Comparison of ENCODE assay signal across 9 cellular contexts in the genomic region with DNA sequence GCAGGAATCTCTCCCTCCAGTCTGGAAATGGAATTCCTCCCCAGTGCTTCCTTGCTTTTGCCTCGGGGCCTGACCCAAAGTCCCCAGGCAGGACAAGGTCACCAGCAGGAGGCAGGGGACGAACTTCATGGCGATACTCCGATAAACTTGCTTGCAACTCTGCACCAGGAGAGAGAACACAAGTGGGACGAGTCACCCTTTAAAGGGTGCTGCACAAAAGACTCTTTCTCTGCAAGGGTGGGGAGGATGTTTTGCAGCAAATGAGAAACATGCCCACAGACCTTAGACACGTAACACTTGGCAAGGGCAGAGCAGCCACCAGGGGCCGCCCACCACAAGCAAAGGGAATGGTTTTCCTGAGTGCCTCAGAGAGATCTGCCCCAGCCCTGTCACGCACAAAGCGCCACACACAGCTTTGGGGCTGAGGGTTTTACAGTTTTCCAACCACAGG. TPM values are rescaled to one million over a fixed set of nuclear protein-coding genes. Genes with fewer than 3 reads are reported as not detected.
DNase-seq lines count a peak whose midpoint lies in the region; ATAC-seq and TF ChIP-seq lines count a peak whose summit lies in the region.
"Had no signal": no experiment of that assay in that cellular context is flagged by ENCODE, and none has a peak within 500 bp of the region (broad histone marks: within the 10 kb centered on the region; RNA-seq: fewer than 3 reads in every experiment).

A gene with protein sequence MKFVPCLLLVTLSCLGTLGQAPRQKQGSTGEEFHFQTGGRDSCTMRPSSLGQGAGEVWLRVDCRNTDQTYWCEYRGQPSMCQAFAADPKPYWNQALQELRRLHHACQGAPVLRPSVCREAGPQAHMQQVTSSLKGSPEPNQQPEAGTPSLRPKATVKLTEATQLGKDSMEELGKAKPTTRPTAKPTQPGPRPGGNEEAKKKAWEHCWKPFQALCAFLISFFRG (minus strand): TSS at position 175 of the 451 bp plus-strand sequence. CDS start 46 bp downstream, at position 129.

- H3K9me3 ChIP-seq in OCI-LY3 (ENCODE audit: insufficient read depth, low read length) (no peaks in the 10 kb centered on the region), left ventricle myocardium inferior (replicated peaks) (peaks cover 6% of the 10 kb centered on the region)

- intact Hi-C loops in left ventricle myocardium inferior (cut with micrococcal nuclease) = no loop called here

- H3K4me3 ChIP-seq in OCI-LY3 (ENCODE audit: low read length) = peak within 1 kb of the TSS; percentile 4; the same call in 1 of the 2 replicates
- no peak within 1 kb of the TSS for H3K4me3 ChIP-seq in left ventricle myocardium inferior

- H3K4me1 ChIP-seq in OCI-LY3 (ENCODE audit: low read length) (peaks cover 14% of the 10 kb centered on the region), left ventricle myocardium inferior (peaks cover 8% of the 10 kb centered on the region)

- H2AFZ ChIP-seq in OCI-LY3 (ENCODE audit: low read depth, low read length) = peak within 1 kb of the TSS; percentile 53; the same call in 1 of the 2 replicates

- no peak within 1 kb of the TSS for H3K27ac ChIP-seq in OCI-LY3 (ENCODE audit: low read length)
- H3K27ac ChIP-seq in left ventricle myocardium inferior (replicated peaks) = no peak within 1 kb of the TSS

- ATAC-seq in HG02759 (IDR thresholded peaks at IDR 0.05; ENCODE audit: unreplicated experiment) = peak; percentile 66

- H3K36me3 ChIP-seq in OCI-LY3 (replicated peaks; ENCODE audit: low read depth, low read length) (no peaks in the 10 kb centered on the region), left ventricle myocardium inferior (no peaks in the 10 kb centered on the region)

- H3K4me2 ChIP-seq in OCI-LY3 (ENCODE audit: low read length) = peak within 1 kb of the TSS; percentile 41

- H3K27me3 ChIP-seq in OCI-LY3 (ENCODE audit: low read depth, low read length) (no peaks in the 10 kb centered on the region), left ventricle myocardium inferior (ENCODE audit: low read depth) (peaks cover 2% of the 10 kb centered on the region)

- no peak within 1 kb of the TSS for H3K9ac ChIP-seq in OCI-LY3 (ENCODE audit: low read length)

- TF ChIP-seq CTCF in OCI-LY3 (IDR thresholded peaks at IDR 0.05; ENCODE audit: low read depth, low read length) (peak; percentile 65), left ventricle myocardium inferior (IDR thresholded peaks at IDR 0.05; ENCODE audit: borderline replicate concordance) (peak; percentile 57)

- no peaks in the 10 kb centered on the region for H4K20me1 ChIP-seq in OCI-LY3 (ENCODE audit: insufficient read depth, low read length)

- H3K79me2 ChIP-seq in OCI-LY3 (ENCODE audit: low read length) = no peaks in the 10 kb centered on the region

- DNase-seq in NCI-H2081 (lab: John Stamatoyannopoulos, UW) (peak; percentile 52 to 55), NCI-H2081 treated with DMSO at 0.1 percent for 48 hours (lab: John Stamatoyannopoulos, UW) (no peak), activated gamma-delta T cell treated with Interleukin-2 at 50 U/mL for 16 hours (peak; percentile 71), left ventricle myocardium inferior (peak; percentile 39), NCI-H524 treated with DMSO at 0.1 percent for 48 hours (lab: John Stamatoyannopoulos, UW) (no peak)
- peak; percentile 12 to 33 for DNase-seq in stimulated activated CD4-positive, alpha-beta T cell treated with anti-CD3 and anti-CD28 coated beads, Interleukin-1b, Interleukin-23, amount 100 ng/mL, for 4 hours (ENCODE audit: low read depth in 2 of 2)

RNA-seq across cellular contexts. Expression of the gene that starts here (rescaled TPM):
- total RNA-seq in left ventricle myocardium inferior = 1.2 TPM
- total RNA-seq: glomerular endothelial cell had no signal

Comparison
In these comparisons a context has a peak if more than half of its experiments do, and no peak if none do; other contexts are left out.
1. DNase-seq: peak in NCI-H2081 (2 of 2), activated gamma-delta T cell treated with Interleukin-2 at 50 U/mL for 16 hours (single experiment), left ventricle myocardium inferior (single experiment) and stimulated activated CD4-positive, alpha-beta T cell treated with anti-CD3 and anti-CD28 coated beads, Interleukin-1b, Interleukin-23, amount 100 ng/mL, for 4 hours (2 of 2); none in NCI-H2081 treated with DMSO at 0.1 percent for 48 hours (single experiment) and NCI-H524 treated with DMSO at 0.1 percent for 48 hours (single experiment).